9 cellular contexts compared by ENCODE assay signal in the genomic region with DNA sequence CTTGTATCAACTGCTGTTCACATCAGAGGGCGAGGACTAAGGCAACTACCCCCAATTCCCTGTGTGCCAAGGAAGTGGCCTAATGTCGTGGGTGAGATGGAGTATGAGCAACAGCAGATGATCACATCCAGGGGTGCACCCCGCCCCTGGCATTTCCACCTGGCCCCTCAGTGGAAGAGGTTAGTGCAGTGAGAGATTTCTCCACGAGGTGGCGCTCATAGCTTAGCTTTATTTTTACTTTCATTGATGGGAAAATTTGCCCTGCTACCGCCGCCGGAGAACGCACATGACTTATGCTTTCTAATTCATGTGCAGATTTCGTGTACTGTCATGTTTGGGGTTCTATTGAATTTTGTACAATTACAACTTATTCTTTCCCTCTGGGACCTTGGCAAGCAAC.
DNase-seq lines count a peak whose midpoint lies in the region; ATAC-seq and TF ChIP-seq lines count a peak whose summit lies in the region.
"Had no signal": no experiment of that assay in that cellular context is flagged by ENCODE, and none has a peak within 500 bp of the region (broad histone marks: within the 10 kb centered on the region; RNA-seq: fewer than 3 reads in every experiment).

No MANE protein-coding gene starts in this region.

- CTCF ChIA-PET in Panc1 (lab: Charles Lee), result no interaction called here

- POLR2A ChIA-PET in Panc1 (lab: Charles Lee), result no interaction called here

- TF ChIP-seq CTCF in DND-41 (IDR thresholded peaks at IDR 0.05; ENCODE audit: borderline replicate concordance, extremely low read depth, low read length, poor library complexity, severe bottlenecking) (peak; percentile 87), LNCAP (IDR thresholded peaks at IDR 0.05) (peak; percentile 84), Panc1 (IDR thresholded peaks at IDR 0.05) (peak; percentile 66), astrocyte of the spinal cord (IDR thresholded peaks at IDR 0.05; ENCODE audit: low read depth, low read length) (peak; percentile 70)

- no TSS peak for BruUV-seq in Panc1 (replicated peaks; lab: Mats Ljungman, UMichigan)

- in situ Hi-C loops in Panc1 (cut with HindIII; ENCODE audit: low pct_unique_long_range_greater_than_20kb, low sequenced_read_pairs), result no loop called here
- in situ Hi-C loops in astrocyte of the spinal cord (cut with HindIII; ENCODE audit: low sequenced_read_pairs), result no loop called here

- H4K20me1 ChIP-seq in DND-41 (ENCODE audit: insufficient read depth, low read length), result no peaks in the 10 kb centered on the region

- intact Hi-C loops in Panc1 (cut with micrococcal nuclease; ENCODE audit: unreplicated experiment), result loop anchor here (5.0 to 10.0 kb wide), 2 partner anchors 619 to 1007 kb away; no protein-coding TSS in a partner anchor

- no peaks in the 10 kb centered on the region for H3K27me3 ChIP-seq in DND-41 (ENCODE audit: insufficient read depth, low read length, poor library complexity)
- H3K27me3 ChIP-seq in Panc1 (ENCODE audit: control insufficient read depth, insufficient read depth, low read length), result no peaks in the 10 kb centered on the region
- H3K27me3 ChIP-seq: ovary had no signal

- H3K36me3 ChIP-seq in DND-41 (ENCODE audit: insufficient read depth, low read length) (no peaks in the 10 kb centered on the region), Panc1 (ENCODE audit: control insufficient read depth, insufficient read depth, low read length) (no peaks in the 10 kb centered on the region)
- H3K36me3 ChIP-seq: ovary had no signal

- H3K4me3 ChIP-seq in DND-41 (ENCODE audit: low read depth in 1 of 2, low read length in 2 of 2), result no peak overlapping the region
- no peak overlapping the region for H3K4me3 ChIP-seq in Panc1 (ENCODE audit: low read depth in 2 of 2, low read length in 2 of 2)
- no peak overlapping the region for H3K4me3 ChIP-seq in astrocyte of the spinal cord (ENCODE audit: low read depth, low read length)
- H3K4me3 ChIP-seq: ovary had no signal

- no peak overlapping the region for H3K9ac ChIP-seq in DND-41 (ENCODE audit: low read depth, low read length)

- H2AFZ ChIP-seq in DND-41 (ENCODE audit: low read depth, low read length), result no peak overlapping the region

- ATAC-seq in DND-41 (ENCODE audit: insufficient read depth, low read depth) (no peak; the same call in 2 of the 3 replicates), GM21529 (IDR thresholded peaks at IDR 0.05; ENCODE audit: unreplicated experiment) (peak; percentile 77), Panc1 (no peak), GM19328 (IDR thresholded peaks at IDR 0.05; ENCODE audit: unreplicated experiment) (no peak)

- H3K27ac ChIP-seq in DND-41 (ENCODE audit: low read length), result no peak overlapping the region
- no peak overlapping the region for H3K27ac ChIP-seq in Panc1 (ENCODE audit: low read length)
- H3K27ac ChIP-seq: ovary had no signal

- DNase-seq in DND-41, result peak; percentile 48
- DNase-seq in Panc1 (ENCODE audit: low read depth, low spot score), result peak; percentile 15
- peak; percentile 45 for DNase-seq in astrocyte of the spinal cord (ENCODE audit: low read depth, low spot score)
- DNase-seq in inferior parietal cortex (ENCODE audit: extremely low spot score), result peak; percentile 88
- DNase-seq in stimulated activated CD4-positive, alpha-beta T cell treated with anti-CD3 and anti-CD28 coated beads, Interleukin-2, amount 100 ng/mL, for 48 hours, result peak; percentile 58 to 62

- no peaks in the 10 kb centered on the region for H3K79me2 ChIP-seq in DND-41 (ENCODE audit: insufficient read depth, low read length)

- H3K4me2 ChIP-seq in DND-41 (ENCODE audit: insufficient read depth, low read length), result no peak overlapping the region

- H3K4me1 ChIP-seq in DND-41 (ENCODE audit: insufficient read depth, low read length), result no peaks in the 10 kb centered on the region
- no peaks in the 10 kb centered on the region for H3K4me1 ChIP-seq in Panc1 (ENCODE audit: control insufficient read depth, insufficient read depth, low read length)

- H3K9me3 ChIP-seq in DND-41 (ENCODE audit: insufficient read depth, low read length, severe bottlenecking), result no peaks in the 10 kb centered on the region
- H3K9me3 ChIP-seq in Panc1 (ENCODE audit: control insufficient read depth, insufficient read depth, low read depth, low read length), result no peaks in the 10 kb centered on the region
- H3K9me3 ChIP-seq: ovary had no signal

Comparison
In these comparisons a context has a peak if more than half of its experiments do, and no peak if none do; other contexts are left out.
1. DNase-seq: peak in every context shown above with its lines; median percentile 88 in inferior parietal cortex; 60 in stimulated activated CD4-positive, alpha-beta T cell treated with anti-CD3 and anti-CD28 coated beads, Interleukin-2, amount 100 ng/mL, for 48 hours; 48 in DND-41; 45 in astrocyte of the spinal cord; 15 in Panc1.